In genomic region chr10:75395171-75395954, GRCh38 we compare ENCODE assay signal across 8 cellular contexts. TPM values are rescaled to one million over a fixed set of nuclear protein-coding genes. Genes with fewer than 3 reads are reported as not detected.
A peak's percentile ranks its signal among the peaks of the same experiment; 100 is the strongest.
DNase-seq lines count a peak whose midpoint lies in the region; ATAC-seq and TF ChIP-seq lines count a peak whose summit lies in the region.

No MANE protein-coding gene starts in this region.

- WGBS in testis, 2 donors = 12 to 28% methylated on average over 17 to 64 of the region's 64 CpGs

- no peak for ATAC-seq in HG03565 (IDR thresholded peaks at IDR 0.05; ENCODE audit: unreplicated experiment)

- H3K4me3 ChIP-seq in AG10803 (ENCODE audit: low read length) (peak overlapping the region; percentile 99), testis (peak overlapping the region; percentile 35 to 78)

- peak; percentile 43 for TF ChIP-seq CTCF in AG10803 (conservative IDR thresholded peaks at IDR 0.05; ENCODE audit: low read length)
- peak; percentile 90 to 97 (median 92) for TF ChIP-seq CTCF in testis (IDR thresholded peaks at IDR 0.05)

- DNase-seq in AG10803 (ENCODE audit: low read depth) = peak; percentile 38
- peak; percentile 42 for DNase-seq in HCEC 1CT
- DNase-seq in caudate nucleus (lab: John Stamatoyannopoulos, UW) = peak in 13 of 61 donors; percentile 7 to 48 (median 31)
- DNase-seq in left kidney (ENCODE audit: low read depth, low spot score) = peak; percentile 91
- DNase-seq in testis = peak; percentile 57
- no peak for DNase-seq in NCI-H187 (lab: John Stamatoyannopoulos, UW)
- DNase-seq in NCI-H2171 (lab: John Stamatoyannopoulos, UW) = no peak

- no peaks in the 10 kb centered on the region for H3K9me3 ChIP-seq in testis

- H3K27ac ChIP-seq in caudate nucleus (ENCODE audit: low read depth, low read length) = peak overlapping the region; percentile 24
- H3K27ac ChIP-seq in testis = peak overlapping the region; percentile 85

- no peak for TF ChIP-seq POLR2A in testis (IDR thresholded peaks at IDR 0.05)

- intact Hi-C loops in testis (cut with DNase I; ENCODE audit: low total_unique reads) = no loop called here

- no peaks in the 10 kb centered on the region for H3K27me3 ChIP-seq in testis

- H3K4me1 ChIP-seq in testis = no peaks in the 10 kb centered on the region

- H3K36me3 ChIP-seq in testis (ENCODE audit: low read depth, missing control alignments) = no peaks in the 10 kb centered on the region

RNA-seq across cellular contexts. Expression of gene ZNF503, which starts 6.2 kb away (rescaled TPM):
- 1 to 10 TPM; 8.0 to 9.8 TPM for total RNA-seq in testis
- 7.0 TPM for polyA plus RNA-seq in testis (ENCODE audit: insufficient read depth, low read depth, low replicate concordance)

RNA-seq across cellular contexts. Expression of gene LRMDA, which starts 36.1 kb away (rescaled TPM):
- total RNA-seq in testis = 10 to 100 TPM in 1 of 2 donors, 1 to 10 TPM in 1; 7.6 to 10.6 TPM
- 13.8 TPM for polyA plus RNA-seq in testis (ENCODE audit: insufficient read depth, low read depth, low replicate concordance)

Comparison
In these comparisons a context has a peak if more than half of its experiments do, and no peak if none do; other contexts are left out.
1. DNase-seq: peak in AG10803 (single experiment), HCEC 1CT (single experiment), left kidney (single experiment) and testis (single experiment); none in NCI-H187 (0 of 2) and NCI-H2171 (single experiment).